Comparison of ENCODE assay signal across 8 cellular contexts in the genomic region with DNA sequence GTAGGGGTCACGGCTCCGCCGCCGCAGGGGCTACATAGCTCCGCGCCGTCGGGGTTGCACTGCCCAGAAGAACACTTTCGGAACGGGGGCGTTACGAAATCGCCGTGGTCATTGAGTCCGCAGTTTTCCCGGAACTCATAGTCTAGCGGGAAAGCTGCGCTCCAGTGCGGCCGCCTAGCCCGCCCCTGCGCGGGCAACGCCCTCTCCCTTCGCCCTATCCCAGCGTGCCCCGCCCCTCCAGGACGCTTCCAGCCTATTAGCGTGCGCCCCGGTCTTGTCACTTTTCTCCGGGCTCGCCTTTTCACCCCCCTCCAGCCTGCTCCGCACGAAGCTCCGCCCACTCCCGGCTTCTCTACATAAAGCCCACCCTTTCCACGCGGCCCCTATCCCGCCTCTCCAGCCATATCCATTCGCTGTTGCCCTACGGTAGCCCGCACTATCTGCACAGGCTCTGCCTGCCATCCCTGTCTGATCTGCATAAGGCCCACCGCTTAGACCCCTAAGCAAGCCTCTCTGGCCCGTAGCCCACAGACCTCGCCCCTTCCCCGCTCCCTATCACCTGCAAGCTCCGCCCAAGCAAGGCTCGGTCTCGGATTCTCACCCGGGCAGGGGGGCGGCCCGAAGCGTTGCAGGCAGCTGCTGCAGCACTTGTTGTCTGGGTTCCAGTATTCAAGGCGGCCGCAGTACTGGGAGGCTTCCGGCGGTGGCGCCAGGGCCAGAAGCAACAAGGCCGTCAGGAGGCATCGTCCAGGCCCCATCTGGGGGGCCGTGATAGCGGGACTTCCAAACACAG. TPM values are rescaled to one million over a fixed set of nuclear protein-coding genes. Genes with fewer than 3 reads are reported as not detected.
A peak's percentile ranks its signal among the peaks of the same experiment; 100 is the strongest.
DNase-seq lines count a peak whose midpoint lies in the region; ATAC-seq and TF ChIP-seq lines count a peak whose summit lies in the region.

No MANE protein-coding gene starts in this region.

- H3K4me3 ChIP-seq in AG04449 (ENCODE audit: low read depth, low read length) (peak overlapping the region; percentile 69), breast epithelium (peak overlapping the region; percentile 53 to 76 (median 65)), spleen (peak overlapping the region; percentile 60 to 85 (median 70))

- peak overlapping the region; percentile 85 for H3K27ac ChIP-seq in VCaP
- peak overlapping the region; percentile 66 to 89 for H3K27ac ChIP-seq in breast epithelium
- H3K27ac ChIP-seq in spleen: peak overlapping the region; percentile 82 to 100 (median 97)

- H3K9me3 ChIP-seq in breast epithelium (no peaks in the 10 kb centered on the region), spleen (no peaks in the 10 kb centered on the region)

- CTCF ChIA-PET in AG04449 (lab: Yijun Ruan, JAX): interaction anchor here (0.8 to 1.4 kb wide), 6 partner anchors 8 to 78 kb away, joined by 3 to 4 read pairs (median 3); a partner anchor contains a TSS

- 0 to 1% (median 1%) methylated on average over 50 to 63 of the region's 63 CpGs for WGBS in spleen, 5 donors

- H3K4me1 ChIP-seq in breast epithelium (peaks cover 6 to 11% of the 10 kb centered on the region in 2 donors), spleen (peaks cover 16 to 82% (median 53%) of the 10 kb centered on the region in 6 donors)

- POLR2A ChIA-PET in AG04449 (lab: Yijun Ruan, JAX): interaction anchor here (0.7 to 1.7 kb wide), 7 partner anchors 8 to 191 kb away, joined by 3 to 6 read pairs (median 5); a partner anchor contains a TSS

- peaks cover 7% of the 10 kb centered on the region for H3K36me3 ChIP-seq in breast epithelium
- H3K36me3 ChIP-seq in spleen: peaks cover 0 to 47% (median 38%) of the 10 kb centered on the region in 6 donors

- peak; percentile 51 for DNase-seq in AG04449 (ENCODE audit: low read depth, low spot score)
- DNase-seq in NCI-H2196 (lab: John Stamatoyannopoulos, UW; ENCODE audit: unreplicated experiment): peak; percentile 98
- peak; percentile 97 for DNase-seq in breast epithelium (ENCODE audit: low spot score in 2 of 2)
- peak; percentile 96 for DNase-seq in inferior parietal cortex (ENCODE audit: extremely low spot score)
- peak; percentile 99 for DNase-seq in spleen

- intact Hi-C loops in breast epithelium (cut with DNase I; ENCODE audit: low total_unique reads) (no loop called here), spleen (cut with DNase I; ENCODE audit: low total_unique reads) (no loop called here)

- no peak for TF ChIP-seq POLR2A in breast epithelium (IDR thresholded peaks at IDR 0.05)
- TF ChIP-seq POLR2A in spleen (IDR thresholded peaks at IDR 0.05): peak in 2 of 3 donors; percentile 10 to 35

- H3K27me3 ChIP-seq in breast epithelium (no peaks in the 10 kb centered on the region), spleen (replicated peaks in 1 of 7) (no peaks in the 10 kb centered on the region)

- peak; percentile 44 for ATAC-seq in GM18870 (IDR thresholded peaks at IDR 0.05; ENCODE audit: unreplicated experiment)
- ATAC-seq in HG03135 (IDR thresholded peaks at IDR 0.05; ENCODE audit: unreplicated experiment): peak; percentile 58

- TF ChIP-seq CTCF in AG04449 (IDR thresholded peaks at IDR 0.05; ENCODE audit: insufficient read depth, low read length, missing control alignments) (peak; percentile 13), VCaP (conservative IDR thresholded peaks at IDR 0.05) (peak; percentile 51), breast epithelium (IDR thresholded peaks at IDR 0.05) (no peak), spleen (IDR thresholded peaks at IDR 0.05 in 8 of 11, conservative IDR thresholded peaks at IDR 0.05 in 3 of 11) (peak in 7 of 11 experiments; percentile 3 to 42 (median 17))

RNA-seq across cellular contexts. Expression of a gene that starts 1.6 kb away (rescaled TPM):
- total RNA-seq in breast epithelium: 10 to 100 TPM in 2 of 3 donors, 1 to 10 TPM in 1; 8.8 to 16.1 (median 14.1) TPM
- 10 to 100 TPM; 16.5 to 64.7 (median 43.5) TPM for total RNA-seq in spleen
- polyA plus RNA-seq in spleen: 10 to 100 TPM; 30.1 to 62.9 (median 49.3) TPM

RNA-seq across cellular contexts. Expression of a gene that starts 4.6 kb away (rescaled TPM):
- total RNA-seq in breast epithelium: 10 to 100 TPM; 15.7 to 37.5 (median 19.5) TPM
- total RNA-seq in spleen: 10 to 100 TPM; 27.3 to 65.1 (median 29.7) TPM
- polyA plus RNA-seq in spleen: 10 to 100 TPM; 27.2 to 96.5 (median 60.7) TPM

RNA-seq across cellular contexts. Expression of a gene that starts 4.8 kb away (rescaled TPM):
- total RNA-seq in breast epithelium: 10 to 100 TPM; 37.4 to 54.1 (median 54.0) TPM
- total RNA-seq in spleen: 10 to 100 TPM; 37.5 to 55.7 (median 47.6) TPM
- polyA plus RNA-seq in spleen: 10 to 100 TPM; 61.9 to 71.3 (median 62.1) TPM

RNA-seq across cellular contexts. Expression of a gene that starts 7.8 kb away (rescaled TPM):
- 10 to 100 TPM; 12.8 to 15.4 (median 14.2) TPM for total RNA-seq in breast epithelium
- total RNA-seq in spleen: 10 to 100 TPM in 5 of 7 donors, 1 to 10 TPM in 2; 7.0 to 19.5 (median 10.7) TPM
- 10 to 100 TPM; 13.7 to 28.5 (median 18.5) TPM for polyA plus RNA-seq in spleen

RNA-seq across cellular contexts. Expression of a gene that starts 16.2 kb away (rescaled TPM):
- 100 to 1,000 TPM in 1 of 3 donors, 10 to 100 TPM in 2; 31.0 to 144 (median 81.9) TPM for total RNA-seq in breast epithelium
- 1 to 10 TPM; 2.1 to 5.9 (median 4.3) TPM for total RNA-seq in spleen
- polyA plus RNA-seq in spleen: 10 to 100 TPM in 1 of 3 donors, 1 to 10 TPM in 2; 2.9 to 11.0 (median 5.8) TPM

Comparison
In these comparisons a context has a peak if more than half of its experiments do, and no peak if none do; other contexts are left out.
1. Peak in every context shown above with its lines: DNase-seq, ATAC-seq, H3K4me3 ChIP-seq and H3K27ac ChIP-seq.
2. CTCF ChIP-seq: peak in AG04449 (single experiment), VCaP (single experiment) and spleen (7 of 11); none in breast epithelium (0 of 3).